In the genomic region with DNA sequence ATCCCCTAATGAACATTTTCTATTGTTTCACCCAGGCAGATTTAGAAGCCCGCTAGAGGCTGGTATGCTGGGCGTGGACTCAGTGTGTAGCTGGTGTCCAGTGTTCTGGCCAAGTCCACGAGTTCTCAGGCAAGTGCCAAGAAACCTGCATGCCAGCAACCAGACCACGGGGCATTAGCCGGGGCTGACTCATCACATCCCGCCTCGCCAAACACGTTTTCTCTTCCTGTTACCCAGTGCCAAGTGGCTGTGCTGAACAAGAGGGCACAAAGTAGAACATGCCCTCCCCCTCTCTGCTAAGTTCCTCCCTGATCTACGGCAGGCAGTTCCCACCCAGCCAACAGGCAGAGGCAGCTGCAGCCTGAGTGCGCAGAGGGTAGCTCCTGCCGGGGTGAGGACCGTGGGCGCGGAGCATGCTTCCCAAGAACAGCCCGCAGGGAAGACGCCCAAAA, we compare ENCODE assay signal across 1 cellular context.
TF ChIP-seq lines count a peak whose summit lies in the region.

No MANE protein-coding gene starts in this region.

TF ChIP-seq in HCT116, 20 proteins besides CTCF, POLR2A, EP300 and RAD21:
- TF ChIP-seq, protein P1, sequence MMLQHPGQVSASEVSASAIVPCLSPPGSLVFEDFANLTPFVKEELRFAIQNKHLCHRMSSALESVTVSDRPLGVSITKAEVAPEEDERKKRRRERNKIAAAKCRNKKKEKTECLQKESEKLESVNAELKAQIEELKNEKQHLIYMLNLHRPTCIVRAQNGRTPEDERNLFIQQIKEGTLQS (IDR thresholded peaks at IDR 0.05) = no peak
- TF ChIP-seq SRF (IDR thresholded peaks at IDR 0.05; ENCODE audit: low read depth) (no peak), ELF1 (IDR thresholded peaks at IDR 0.05; ENCODE audit: borderline replicate concordance, low read depth) (no peak; the same call in 1 of the 2 replicates), YY1 (IDR thresholded peaks at IDR 0.05; ENCODE audit: extremely low read depth, insufficient replicate concordance, low read depth, low read length) (peak; percentile 55), EZH2 (IDR thresholded peaks at IDR 0.05) (no peak), POLR2AphosphoS5 (IDR thresholded peaks at IDR 0.05; ENCODE audit: low read depth, low read length) (peak; percentile 77), FOSL1 (IDR thresholded peaks at IDR 0.05; ENCODE audit: low read depth) (peak; percentile 91), ZFX (IDR thresholded peaks at IDR 0.05) (no peak), EGR1 (IDR thresholded peaks at IDR 0.05; ENCODE audit: low read depth) (no peak), ZNF274 (IDR thresholded peaks at IDR 0.05; ENCODE audit: low read depth, low read length) (no peak), CBX3 (IDR thresholded peaks at IDR 0.05; ENCODE audit: low read depth) (peak; percentile 100), JUND (IDR thresholded peaks at IDR 0.05) (peak; percentile 95), SIN3A (IDR thresholded peaks at IDR 0.05; ENCODE audit: low read depth) (0 out of 2 replicates have a peak, but pooled peaks have one; percentile 50), CEBPB (IDR thresholded peaks at IDR 0.05; ENCODE audit: low read depth) (no peak), SP1 (IDR thresholded peaks at IDR 0.05; ENCODE audit: low read depth) (peak; percentile 95), EZH2phosphoT487 (IDR thresholded peaks at IDR 0.05; ENCODE audit: borderline replicate concordance) (no peak)
- TF ChIP-seq, protein P2, sequence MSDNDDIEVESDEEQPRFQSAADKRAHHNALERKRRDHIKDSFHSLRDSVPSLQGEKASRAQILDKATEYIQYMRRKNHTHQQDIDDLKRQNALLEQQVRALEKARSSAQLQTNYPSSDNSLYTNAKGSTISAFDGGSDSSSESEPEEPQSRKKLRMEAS (IDR thresholded peaks at IDR 0.05) = peak; percentile 99
- TF ChIP-seq, protein P3, sequence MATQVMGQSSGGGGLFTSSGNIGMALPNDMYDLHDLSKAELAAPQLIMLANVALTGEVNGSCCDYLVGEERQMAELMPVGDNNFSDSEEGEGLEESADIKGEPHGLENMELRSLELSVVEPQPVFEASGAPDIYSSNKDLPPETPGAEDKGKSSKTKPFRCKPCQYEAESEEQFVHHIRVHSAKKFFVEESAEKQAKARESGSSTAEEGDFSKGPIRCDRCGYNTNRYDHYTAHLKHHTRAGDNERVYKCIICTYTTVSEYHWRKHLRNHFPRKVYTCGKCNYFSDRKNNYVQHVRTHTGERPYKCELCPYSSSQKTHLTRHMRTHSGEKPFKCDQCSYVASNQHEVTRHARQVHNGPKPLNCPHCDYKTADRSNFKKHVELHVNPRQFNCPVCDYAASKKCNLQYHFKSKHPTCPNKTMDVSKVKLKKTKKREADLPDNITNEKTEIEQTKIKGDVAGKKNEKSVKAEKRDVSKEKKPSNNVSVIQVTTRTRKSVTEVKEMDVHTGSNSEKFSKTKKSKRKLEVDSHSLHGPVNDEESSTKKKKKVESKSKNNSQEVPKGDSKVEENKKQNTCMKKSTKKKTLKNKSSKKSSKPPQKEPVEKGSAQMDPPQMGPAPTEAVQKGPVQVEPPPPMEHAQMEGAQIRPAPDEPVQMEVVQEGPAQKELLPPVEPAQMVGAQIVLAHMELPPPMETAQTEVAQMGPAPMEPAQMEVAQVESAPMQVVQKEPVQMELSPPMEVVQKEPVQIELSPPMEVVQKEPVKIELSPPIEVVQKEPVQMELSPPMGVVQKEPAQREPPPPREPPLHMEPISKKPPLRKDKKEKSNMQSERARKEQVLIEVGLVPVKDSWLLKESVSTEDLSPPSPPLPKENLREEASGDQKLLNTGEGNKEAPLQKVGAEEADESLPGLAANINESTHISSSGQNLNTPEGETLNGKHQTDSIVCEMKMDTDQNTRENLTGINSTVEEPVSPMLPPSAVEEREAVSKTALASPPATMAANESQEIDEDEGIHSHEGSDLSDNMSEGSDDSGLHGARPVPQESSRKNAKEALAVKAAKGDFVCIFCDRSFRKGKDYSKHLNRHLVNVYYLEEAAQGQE (IDR thresholded peaks at IDR 0.05; ENCODE audit: low read depth) = no peak
- TF ChIP-seq, protein P4, sequence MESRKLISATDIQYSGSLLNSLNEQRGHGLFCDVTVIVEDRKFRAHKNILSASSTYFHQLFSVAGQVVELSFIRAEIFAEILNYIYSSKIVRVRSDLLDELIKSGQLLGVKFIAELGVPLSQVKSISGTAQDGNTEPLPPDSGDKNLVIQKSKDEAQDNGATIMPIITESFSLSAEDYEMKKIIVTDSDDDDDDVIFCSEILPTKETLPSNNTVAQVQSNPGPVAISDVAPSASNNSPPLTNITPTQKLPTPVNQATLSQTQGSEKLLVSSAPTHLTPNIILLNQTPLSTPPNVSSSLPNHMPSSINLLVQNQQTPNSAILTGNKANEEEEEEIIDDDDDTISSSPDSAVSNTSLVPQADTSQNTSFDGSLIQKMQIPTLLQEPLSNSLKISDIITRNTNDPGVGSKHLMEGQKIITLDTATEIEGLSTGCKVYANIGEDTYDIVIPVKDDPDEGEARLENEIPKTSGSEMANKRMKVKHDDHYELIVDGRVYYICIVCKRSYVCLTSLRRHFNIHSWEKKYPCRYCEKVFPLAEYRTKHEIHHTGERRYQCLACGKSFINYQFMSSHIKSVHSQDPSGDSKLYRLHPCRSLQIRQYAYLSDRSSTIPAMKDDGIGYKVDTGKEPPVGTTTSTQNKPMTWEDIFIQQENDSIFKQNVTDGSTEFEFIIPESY (IDR thresholded peaks at IDR 0.05; ENCODE audit: extremely low read depth, insufficient replicate concordance, low read length) = no peak
